In the genomic region with DNA sequence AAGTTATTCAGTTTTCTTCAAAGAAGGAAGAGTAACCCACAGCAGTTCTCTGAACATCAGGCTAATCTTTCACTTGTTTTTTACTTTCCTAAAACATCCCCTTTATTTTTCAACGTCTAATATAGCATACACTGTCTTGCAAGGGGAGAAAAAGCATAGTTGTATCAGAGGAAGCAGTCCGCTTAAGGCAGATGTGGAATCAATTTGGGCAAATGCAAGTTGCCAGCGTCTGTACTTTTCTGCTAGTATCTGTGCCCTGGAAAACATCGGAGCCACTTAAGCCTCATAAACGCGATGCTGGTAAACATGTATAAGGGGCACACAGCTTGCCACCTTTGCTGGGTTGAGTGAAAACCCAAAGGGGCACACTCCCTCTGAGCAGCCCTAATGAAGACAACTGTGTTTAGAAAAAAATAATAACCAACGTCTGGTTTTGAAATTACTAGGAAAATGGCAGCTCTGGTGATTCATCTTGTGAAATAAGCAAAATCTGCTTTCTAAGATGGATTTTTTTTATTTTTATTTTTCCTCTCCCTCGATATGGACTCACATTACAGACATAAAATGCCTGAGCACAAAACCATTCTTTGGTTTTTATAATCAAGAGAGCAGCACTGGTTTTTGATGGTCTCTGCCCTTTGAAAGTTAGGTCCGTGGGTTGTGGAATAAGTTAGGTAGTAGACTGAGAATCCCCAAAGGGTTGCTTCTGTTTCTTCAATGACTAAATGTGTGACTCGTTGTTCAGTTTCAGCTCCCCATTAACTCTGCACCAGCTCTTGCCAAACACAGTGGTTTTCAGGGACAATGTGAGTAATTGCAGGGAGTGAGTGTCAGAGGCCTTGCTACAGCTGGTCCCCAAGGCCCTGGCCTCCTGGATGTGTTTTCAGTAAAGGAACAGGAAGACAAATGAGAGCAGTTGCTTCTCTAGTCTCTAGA, we compare ENCODE assay signal across 9 cellular contexts. TPM values are rescaled to one million over a fixed set of nuclear protein-coding genes. Genes with fewer than 3 reads are reported as not detected.
DNase-seq lines count a peak whose midpoint lies in the region; ATAC-seq and TF ChIP-seq lines count a peak whose summit lies in the region.
"Had no signal": no experiment of that assay in that cellular context is flagged by ENCODE, and none has a peak within 500 bp of the region (broad histone marks: within the 10 kb centered on the region; RNA-seq: fewer than 3 reads in every experiment).

No MANE protein-coding gene starts in this region.

- H2BK12ac ChIP-seq in neuronal stem cell (ENCODE audit: low read length), result no peak overlapping the region

- no peaks in the 10 kb centered on the region for H3K79me2 ChIP-seq in hepatocyte

- no peak overlapping the region for H3K23ac ChIP-seq in neuronal stem cell (ENCODE audit: low read depth, low read length, poor library complexity)

- no peak overlapping the region for H3K4ac ChIP-seq in neuronal stem cell (ENCODE audit: low read length)

- H2BK120ac ChIP-seq in neuronal stem cell (ENCODE audit: low read depth, low read length), result no peak overlapping the region

- H3K4me2 ChIP-seq in hepatocyte (peak overlapping the region; percentile 58), neuronal stem cell (ENCODE audit: insufficient read depth, low read length, poor library complexity, severe bottlenecking) (no peak overlapping the region)

- H3K27ac ChIP-seq in hepatocyte, result peak overlapping the region; percentile 38
- no peak overlapping the region for H3K27ac ChIP-seq in neuronal stem cell (replicated peaks; ENCODE audit: low read length)
- H3K27ac ChIP-seq: C4-2B had no signal

- no peak overlapping the region for H2BK5ac ChIP-seq in neuronal stem cell (ENCODE audit: low read length)

- no peaks in the 10 kb centered on the region for H3K9me2 ChIP-seq in hepatocyte (replicated peaks; ENCODE audit: insufficient read depth)

- peak overlapping the region; percentile 91 for H3K27ac Mint-ChIP-seq in T-helper 2 cell treated with Interferon-gamma antibody and Interleukin-4, amounts not matched to agents 5 μg/mL and 100 μg/mL, for 36 hours

- H3K4me1 ChIP-seq in hepatocyte (ENCODE audit: insufficient read depth), result peaks cover 19% of the 10 kb centered on the region
- no peaks in the 10 kb centered on the region for H3K4me1 ChIP-seq in neuronal stem cell (ENCODE audit: control insufficient read depth in 2 of 2, insufficient read depth in 1 of 2, low read depth in 1 of 2, low read length in 2 of 2)

- peak; percentile 94 for ATAC-seq in HG02884 (IDR thresholded peaks at IDR 0.05; ENCODE audit: unreplicated experiment)

- no peak overlapping the region for H3K14ac ChIP-seq in neuronal stem cell (ENCODE audit: low read length)

- H3K18ac ChIP-seq in neuronal stem cell (ENCODE audit: low read length), result no peak overlapping the region

- H3K36me3 ChIP-seq in hepatocyte (replicated peaks; ENCODE audit: insufficient read depth, low read depth) (no peaks in the 10 kb centered on the region), neuronal stem cell (replicated peaks in 1 of 2; ENCODE audit: control insufficient read depth in 2 of 2, insufficient read depth in 2 of 2, low read length in 2 of 2) (no peaks in the 10 kb centered on the region)

- no peaks in the 10 kb centered on the region for H4K20me1 ChIP-seq in hepatocyte (ENCODE audit: insufficient read depth, poor library complexity, severe bottlenecking)

- no peak overlapping the region for H4K91ac ChIP-seq in neuronal stem cell (ENCODE audit: low read depth, low read length, poor library complexity)

- H2AFZ ChIP-seq in hepatocyte (peak overlapping the region; percentile 2), neuronal stem cell (ENCODE audit: low read length) (no peak overlapping the region)

- WGBS in hepatocyte (ENCODE audit: low lambda C conversion rate, missing lambda C conversion rate), result 62% methylated on average over 10 of the region's 10 CpGs
- no CpG with 5 or more reads among the region's 10 CpGs for WGBS in neuronal stem cell (ENCODE audit: extremely low coverage in 2 of 2, insufficient read length in 2 of 2, insufficient replicate concordance in 1 of 2), 2 donors

- H2AK5ac ChIP-seq in neuronal stem cell (ENCODE audit: low read depth, low read length), result no peak overlapping the region

- H3K27me3 Mint-ChIP-seq in T-helper 2 cell treated with Interferon-gamma antibody and Interleukin-4, amounts not matched to agents 5 μg/mL and 100 μg/mL, for 36 hours (ENCODE audit: low read depth), result no peaks in the 10 kb centered on the region

- no peak overlapping the region for H4K8ac ChIP-seq in neuronal stem cell (ENCODE audit: low read depth, low read length)

- peak overlapping the region; percentile 61 for H3K4me3 Mint-ChIP-seq in T-helper 2 cell treated with Interferon-gamma antibody and Interleukin-4, amounts not matched to agents 5 μg/mL and 100 μg/mL, for 36 hours

- H3K79me1 ChIP-seq in neuronal stem cell (ENCODE audit: low read depth, low read length), result no peaks in the 10 kb centered on the region

- H3K4me1 Mint-ChIP-seq in T-helper 2 cell treated with Interferon-gamma antibody and Interleukin-4, amounts not matched to agents 5 μg/mL and 100 μg/mL, for 36 hours (ENCODE audit: low read depth), result peaks cover 23% of the 10 kb centered on the region

- H3K9me3 Mint-ChIP-seq in T-helper 2 cell treated with Interferon-gamma antibody and Interleukin-4, amounts not matched to agents 5 μg/mL and 100 μg/mL, for 36 hours, result peaks cover 13% of the 10 kb centered on the region

- H3K27me3 ChIP-seq in hepatocyte (no peaks in the 10 kb centered on the region), neuronal stem cell (ENCODE audit: control insufficient read depth in 3 of 3, insufficient read depth in 3 of 3, low read depth in 1 of 3, low read length in 3 of 3) (peaks cover 0 to 5% (median 0%) of the 10 kb centered on the region in 3 experiments)

- peak; percentile 72 for DNase-seq in activated CD4-positive, alpha-beta T cell treated with anti-CD3 and anti-CD28 coated beads for 48 hours
- no peak for DNase-seq in activated CD4-positive, alpha-beta T cell treated with anti-CD3 and anti-CD28 coated beads for 4 hours
- DNase-seq in T-helper 2 cell treated with Interferon-gamma antibody and Interleukin-4, amounts not matched to agents 5 μg/mL and 100 μg/mL, for 36 hours (ENCODE audit: low spot score), result peak; percentile 77
- DNase-seq in hepatocyte (ENCODE audit: low spot score), result no peak
- no peak for DNase-seq in SW 1271 (lab: John Stamatoyannopoulos, UW)
- no peak for DNase-seq in neuronal stem cell (ENCODE audit: low spot score)
- no peak for DNase-seq in mesenteric fat pad (ENCODE audit: low spot score)

- H2BK15ac ChIP-seq in neuronal stem cell (ENCODE audit: low read length), result no peak overlapping the region

- TF ChIP-seq CTCF in hepatocyte (IDR thresholded peaks at IDR 0.05; ENCODE audit: poor library complexity), result no peak

- H3K36me3 Mint-ChIP-seq in T-helper 2 cell treated with Interferon-gamma antibody and Interleukin-4, amounts not matched to agents 5 μg/mL and 100 μg/mL, for 36 hours (ENCODE audit: low read depth), result peaks cover 7% of the 10 kb centered on the region

- no peaks in the 10 kb centered on the region for H3K9me3 ChIP-seq in hepatocyte (ENCODE audit: low read depth)
- H3K9me3 ChIP-seq in neuronal stem cell (replicated peaks in 1 of 2; ENCODE audit: control insufficient read depth in 2 of 2, insufficient read depth in 1 of 2, low read depth in 1 of 2, low read length in 2 of 2), result no peaks in the 10 kb centered on the region

- no peak overlapping the region for H3K4me3 ChIP-seq in hepatocyte
- no peak overlapping the region for H3K4me3 ChIP-seq in neuronal stem cell (ENCODE audit: low read length in 2 of 2)

- H3K9ac ChIP-seq in neuronal stem cell (ENCODE audit: low read depth, low read length, poor library complexity), result no peak overlapping the region

RNA-seq across cellular contexts. Expression of a gene that starts 24.5 kb away (rescaled TPM):
- total RNA-seq in hepatocyte (54.5 and 60.0 TPM in 2 replicates), mesenteric fat pad (25.7 TPM)
- polyA plus RNA-seq in hepatocyte, result 40.8 and 55.8 TPM in 2 replicates
- 56.0 TPM for polyA plus RNA-seq in neuronal stem cell (2013, experiment 1 of 2)
- polyA plus RNA-seq in neuronal stem cell (2013, experiment 2 of 2), result 57.7 TPM

Comparison
In these comparisons a context has a peak if more than half of its experiments do, and no peak if none do; other contexts are left out.
1. DNase-seq: peak in activated CD4-positive, alpha-beta T cell treated with anti-CD3 and anti-CD28 coated beads for 48 hours (single experiment) and T-helper 2 cell treated with Interferon-gamma antibody and Interleukin-4, amounts not matched to agents 5 μg/mL and 100 μg/mL, for 36 hours (single experiment); none in activated CD4-positive, alpha-beta T cell treated with anti-CD3 and anti-CD28 coated beads for 4 hours (0 of 2), hepatocyte (single experiment), SW 1271 (0 of 2), neuronal stem cell (single experiment) and mesenteric fat pad (single experiment).